In genomic region chr20:51160821-51161220, GRCh38 we compare ENCODE assay signal across 29 cellular contexts.
"Had no signal": no experiment of that assay in that cellular context is flagged by ENCODE, and none has a peak within 500 bp of the region (broad histone marks: within the 10 kb centered on the region; RNA-seq: fewer than 3 reads in every experiment).

No MANE protein-coding gene starts in this region.

- H3K27ac ChIP-seq: Peyer's patch, SK-N-MC, WERI-Rb-1 had no signal

- ATAC-seq: activated CD8-positive, alpha-beta memory T cell treated with anti-CD3 and anti-CD28 coated beads, Interleukin-2, amount 10 ng/mL, durations not matched to agents 7 days and 5 days; activated naive CD8-positive, alpha-beta T cell treated with anti-CD3 and anti-CD28 coated beads, Interleukin-2, amount 50 U/mL, for 24 hours; K562; Right ventricle myocardium inferior had no signal

- H3K27me3 ChIP-seq: Peyer's patch had no signal

- DNase-seq: activated CD4-positive, alpha-beta memory T cell treated with anti-CD3 and anti-CD28 coated beads, Interleukin-2, amount 10 ng/mL, durations not matched to agents 7 days and 5 days; activated CD4-positive, alpha-beta T cell treated with anti-CD3 and anti-CD28 coated beads for 1 hour; activated CD4-positive, alpha-beta T cell treated with anti-CD3 and anti-CD28 coated beads for 48 hours; activated CD4-positive, CD25-positive, alpha-beta regulatory T cell; activated CD8-positive, alpha-beta memory T cell treated with anti-CD3 and anti-CD28 coated beads for 24 hours; activated CD8-positive, alpha-beta memory T cell treated with anti-CD3 and anti-CD28 coated beads, Interleukin-2, amount 10 ng/mL, durations not matched to agents 7 days and 5 days; activated CD8-positive, alpha-beta memory T cell treated with anti-CD3 and anti-CD28 coated beads, Interleukin-2, amount 50 U/mL, for 48 hours; activated effector memory CD4-positive, alpha-beta T cell treated with Interleukin-2 at 50 U/mL for 16 hours; activated naive CD4-positive, alpha-beta T cell treated with anti-CD3 and anti-CD28 coated beads, Interleukin-2, amount 10 ng/mL, durations not matched to agents 7 days and 5 days; activated naive CD8-positive, alpha-beta T cell treated with anti-CD3 and anti-CD28 coated beads, Interleukin-2, amount 50 U/mL, for 24 hours; activated T-cell treated with anti-CD3 and anti-CD28 coated beads, Interleukin-2, amount 50 U/mL, for 48 hours; anterior cingulate cortex; central memory CD4-positive, alpha-beta T cell; NCI-H1105 treated with DMSO at 0.1 percent for 48 hours; NCI-H1436; NCI-H1694; NCI-H1930; NCI-H2081 treated with DMSO at 0.1 percent for 48 hours; NCI-H226; NCI-H524 treated with DMSO at 0.1 percent for 48 hours; Peyer's patch; RPMI8226; T1000; WERI-Rb-1 had no signal

- H3K9me3 ChIP-seq: Peyer's patch had no signal

- H3K4me1 Mint-ChIP-seq: activated CD4-positive, alpha-beta memory T cell treated with anti-CD3 and anti-CD28 coated beads, Interleukin-2, amount 10 ng/mL, durations not matched to agents 7 days and 5 days; activated CD8-positive, alpha-beta memory T cell treated with anti-CD3 and anti-CD28 coated beads, Interleukin-2, amount 10 ng/mL, durations not matched to agents 7 days and 5 days; activated naive CD4-positive, alpha-beta T cell treated with anti-CD3 and anti-CD28 coated beads, Interleukin-2, amount 10 ng/mL, durations not matched to agents 7 days and 5 days; activated naive CD8-positive, alpha-beta T cell treated with anti-CD3 and anti-CD28 coated beads, Interleukin-2, amount 50 U/mL, for 24 hours had no signal

- H3K27ac Mint-ChIP-seq: activated CD4-positive, alpha-beta memory T cell treated with anti-CD3 and anti-CD28 coated beads, Interleukin-2, amount 10 ng/mL, durations not matched to agents 7 days and 5 days; activated CD8-positive, alpha-beta memory T cell treated with anti-CD3 and anti-CD28 coated beads, Interleukin-2, amount 10 ng/mL, durations not matched to agents 7 days and 5 days; activated naive CD4-positive, alpha-beta T cell treated with anti-CD3 and anti-CD28 coated beads, Interleukin-2, amount 10 ng/mL, durations not matched to agents 7 days and 5 days; activated naive CD8-positive, alpha-beta T cell; activated naive CD8-positive, alpha-beta T cell treated with anti-CD3 and anti-CD28 coated beads, Interleukin-2, amount 50 U/mL, for 24 hours had no signal

- H3K9me3 Mint-ChIP-seq: activated CD4-positive, alpha-beta memory T cell treated with anti-CD3 and anti-CD28 coated beads, Interleukin-2, amount 10 ng/mL, durations not matched to agents 7 days and 5 days; activated naive CD4-positive, alpha-beta T cell treated with anti-CD3 and anti-CD28 coated beads, Interleukin-2, amount 10 ng/mL, durations not matched to agents 7 days and 5 days; activated naive CD8-positive, alpha-beta T cell treated with anti-CD3 and anti-CD28 coated beads, Interleukin-2, amount 50 U/mL, for 24 hours had no signal

- H3K36me3 Mint-ChIP-seq: activated CD8-positive, alpha-beta memory T cell treated with anti-CD3 and anti-CD28 coated beads, Interleukin-2, amount 10 ng/mL, durations not matched to agents 7 days and 5 days; activated naive CD4-positive, alpha-beta T cell treated with anti-CD3 and anti-CD28 coated beads, Interleukin-2, amount 10 ng/mL, durations not matched to agents 7 days and 5 days; activated naive CD8-positive, alpha-beta T cell; brain had no signal

- H3K4me3 ChIP-seq: K562, Peyer's patch, SK-N-MC had no signal

- H3K4me1 ChIP-seq: Peyer's patch had no signal

- H3K4me3 Mint-ChIP-seq: activated CD4-positive, alpha-beta memory T cell treated with anti-CD3 and anti-CD28 coated beads, Interleukin-2, amount 10 ng/mL, durations not matched to agents 7 days and 5 days; activated CD8-positive, alpha-beta memory T cell treated with anti-CD3 and anti-CD28 coated beads, Interleukin-2, amount 10 ng/mL, durations not matched to agents 7 days and 5 days; activated naive CD4-positive, alpha-beta T cell treated with anti-CD3 and anti-CD28 coated beads, Interleukin-2, amount 10 ng/mL, durations not matched to agents 7 days and 5 days; activated naive CD8-positive, alpha-beta T cell; activated naive CD8-positive, alpha-beta T cell treated with anti-CD3 and anti-CD28 coated beads, Interleukin-2, amount 50 U/mL, for 24 hours; brain had no signal

- H3K36me3 ChIP-seq: Peyer's patch, WERI-Rb-1 had no signal
